Comparison of ENCODE assay signal across 1 cellular context in the genomic region with DNA sequence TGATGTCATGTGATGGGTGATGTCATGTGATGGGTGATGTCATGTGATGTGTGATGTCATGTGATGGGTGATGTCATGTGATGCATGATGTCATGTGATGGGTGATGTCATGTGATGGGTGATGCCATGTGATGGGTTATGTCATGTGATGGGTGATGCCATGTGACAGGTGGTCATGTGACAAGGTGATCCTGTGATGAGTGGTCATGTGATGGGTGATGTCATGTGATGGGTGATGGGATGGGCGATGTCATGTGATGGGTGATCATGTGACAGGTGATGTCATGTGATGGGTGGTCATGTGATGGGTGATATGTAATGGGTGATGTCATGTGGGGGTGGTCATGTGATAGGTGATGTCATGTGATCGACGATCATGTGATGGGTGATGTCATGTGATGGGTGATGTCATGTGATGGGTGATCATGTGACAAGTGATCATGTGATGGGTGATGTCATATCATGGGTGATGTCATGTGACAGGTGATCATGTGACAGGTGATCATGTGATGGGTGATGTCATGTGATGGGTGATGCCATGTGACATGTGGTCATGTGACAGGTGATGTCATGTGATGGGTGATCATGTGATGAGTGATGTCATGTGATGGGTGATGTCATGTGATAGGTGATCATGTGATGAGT.
TF ChIP-seq lines count a peak whose summit lies in the region.

No MANE protein-coding gene starts in this region.

TF ChIP-seq in HepG2, 621 proteins besides CTCF, POLR2A, EP300 and RAD21:
- TF ChIP-seq ZHX2 (IDR thresholded peaks at IDR 0.05; ENCODE audit: low read depth) (no peak), ZHX2 (CRISPR knock-in tag; IDR thresholded peaks at IDR 0.05; ENCODE audit: borderline replicate concordance) (no peak), NONO (IDR thresholded peaks at IDR 0.05) (0 out of 2 replicates have a peak, but pooled peaks have one; percentile 32), NONO (CRISPR knock-in tag; conservative IDR thresholded peaks at IDR 0.05) (no peak), ATM (IDR thresholded peaks at IDR 0.05; ENCODE audit: borderline replicate concordance) (peak; percentile 14; the same call in 1 of the 2 replicates), LCORL (IDR thresholded peaks at IDR 0.05) (peak; percentile 83), LCORL (CRISPR knock-in tag; IDR thresholded peaks at IDR 0.05) (no peak), ZBTB8A (CRISPR knock-in tag; IDR thresholded peaks at IDR 0.05; ENCODE audit: borderline replicate concordance, low read depth) (no peak), ZBTB3 (CRISPR knock-in tag; IDR thresholded peaks at IDR 0.05; ENCODE audit: borderline replicate concordance, low read depth) (no peak), FOXK2 (IDR thresholded peaks at IDR 0.05) (0 out of 2 replicates have a peak, but pooled peaks have one; percentile 46), PHF20 (CRISPR knock-in tag; IDR thresholded peaks at IDR 0.05) (peak; percentile 16; the same call in 1 of the 2 replicates), DPF2 (CRISPR knock-in tag; IDR thresholded peaks at IDR 0.05; ENCODE audit: borderline replicate concordance, low read depth) (no peak), AGO2 (optimal IDR thresholded peaks at IDR 0.05; ENCODE audit: low read depth, low read length) (no peak), ZNF253 (CRISPR knock-in tag; IDR thresholded peaks at IDR 0.05; ENCODE audit: borderline replicate concordance) (no peak; the same call in 1 of the 2 replicates), ZNF431 (CRISPR knock-in tag; IDR thresholded peaks at IDR 0.05; ENCODE audit: borderline replicate concordance, low read depth) (peak; percentile 22; the same call in 1 of the 2 replicates), NBN (conservative IDR thresholded peaks at IDR 0.05) (peak; percentile 90; the same call in 1 of the 2 replicates), POGZ (CRISPR knock-in tag; IDR thresholded peaks at IDR 0.05) (peak; percentile 17; the same call in 1 of the 2 replicates), CREM (IDR thresholded peaks at IDR 0.05) (peak; percentile 42; the same call in 1 of the 2 replicates), CREM (CRISPR knock-in tag; IDR thresholded peaks at IDR 0.05) (no peak), ELF4 (CRISPR knock-in tag; IDR thresholded peaks at IDR 0.05; ENCODE audit: borderline replicate concordance) (no peak), HNRNPH1 (optimal IDR thresholded peaks at IDR 0.05; ENCODE audit: low read depth, low read length) (no peak), FOSL1 (CRISPR knock-in tag; IDR thresholded peaks at IDR 0.05; ENCODE audit: borderline replicate concordance) (no peak), NFRKB (IDR thresholded peaks at IDR 0.05) (peak; percentile 5; the same call in 1 of the 2 replicates), TBL1XR1 (IDR thresholded peaks at IDR 0.05; ENCODE audit: borderline replicate concordance, low read length, partially characterized antibody) (peak; percentile 25), MNT (IDR thresholded peaks at IDR 0.05) (peak; percentile 99), ZBTB21 (CRISPR knock-in tag; IDR thresholded peaks at IDR 0.05) (peak; percentile 45; the same call in 1 of the 2 replicates), IKZF1 (IDR thresholded peaks at IDR 0.05) (peak; percentile 75; the same call in 1 of the 2 replicates), TERF1 (CRISPR knock-in tag; IDR thresholded peaks at IDR 0.05) (no peak), SIX1 (CRISPR knock-in tag; IDR thresholded peaks at IDR 0.05; ENCODE audit: borderline replicate concordance) (no peak), ZMYM4 (CRISPR knock-in tag; IDR thresholded peaks at IDR 0.05) (peak; percentile 44; the same call in 1 of the 2 replicates), ATF1 (CRISPR knock-in tag; IDR thresholded peaks at IDR 0.05) (peak; percentile 43; the same call in 1 of the 2 replicates), FOXJ3 (CRISPR knock-in tag; IDR thresholded peaks at IDR 0.05; ENCODE audit: borderline replicate concordance) (no peak), FOXA1 (IDR thresholded peaks at IDR 0.05) (peak; percentile 4; the same call in 1 of the 2 replicates), FOXA1 (CRISPR knock-in tag; IDR thresholded peaks at IDR 0.05) (no peak), SKI (IDR thresholded peaks at IDR 0.05; ENCODE audit: partially characterized antibody) (no peak), ZNF652 (CRISPR knock-in tag; IDR thresholded peaks at IDR 0.05; ENCODE audit: borderline replicate concordance, low read depth) (no peak), NFIC (IDR thresholded peaks at IDR 0.05; ENCODE audit: low read length) (peak; percentile 85; the same call in 1 of the 2 replicates), ZMYM2 (CRISPR knock-in tag; IDR thresholded peaks at IDR 0.05) (peak; percentile 55; the same call in 1 of the 2 replicates), GATAD1 (CRISPR knock-in tag; IDR thresholded peaks at IDR 0.05) (peak; percentile 66; the same call in 1 of the 2 replicates), ATF7 (IDR thresholded peaks at IDR 0.05) (peak; percentile 100), ATF7 (CRISPR knock-in tag; IDR thresholded peaks at IDR 0.05) (no peak), CBX1 (IDR thresholded peaks at IDR 0.05; ENCODE audit: low read depth) (peak; percentile 7), JUND (CRISPR knock-in tag; IDR thresholded peaks at IDR 0.05) (0 out of 2 replicates have a peak, but pooled peaks have one; percentile 14), CREB1 (IDR thresholded peaks at IDR 0.05) (peak; percentile 98), CREB1 (CRISPR knock-in tag; IDR thresholded peaks at IDR 0.05) (peak; percentile 72), RAD51 (IDR thresholded peaks at IDR 0.05; ENCODE audit: borderline replicate concordance) (peak; percentile 99), CHD4 (IDR thresholded peaks at IDR 0.05; ENCODE audit: borderline replicate concordance, low read length) (peak; percentile 100), NFYC (CRISPR knock-in tag; IDR thresholded peaks at IDR 0.05) (no peak)
- TF ChIP-seq, protein P1, sequence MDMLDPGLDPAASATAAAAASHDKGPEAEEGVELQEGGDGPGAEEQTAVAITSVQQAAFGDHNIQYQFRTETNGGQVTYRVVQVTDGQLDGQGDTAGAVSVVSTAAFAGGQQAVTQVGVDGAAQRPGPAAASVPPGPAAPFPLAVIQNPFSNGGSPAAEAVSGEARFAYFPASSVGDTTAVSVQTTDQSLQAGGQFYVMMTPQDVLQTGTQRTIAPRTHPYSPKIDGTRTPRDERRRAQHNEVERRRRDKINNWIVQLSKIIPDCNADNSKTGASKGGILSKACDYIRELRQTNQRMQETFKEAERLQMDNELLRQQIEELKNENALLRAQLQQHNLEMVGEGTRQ (IDR thresholded peaks at IDR 0.05; ENCODE audit: low read depth, low read length), result peak; percentile 89
- TF ChIP-seq, protein P1 (CRISPR knock-in tag; IDR thresholded peaks at IDR 0.05; ENCODE audit: borderline replicate concordance), result no peak
- TF ChIP-seq, protein P2, sequence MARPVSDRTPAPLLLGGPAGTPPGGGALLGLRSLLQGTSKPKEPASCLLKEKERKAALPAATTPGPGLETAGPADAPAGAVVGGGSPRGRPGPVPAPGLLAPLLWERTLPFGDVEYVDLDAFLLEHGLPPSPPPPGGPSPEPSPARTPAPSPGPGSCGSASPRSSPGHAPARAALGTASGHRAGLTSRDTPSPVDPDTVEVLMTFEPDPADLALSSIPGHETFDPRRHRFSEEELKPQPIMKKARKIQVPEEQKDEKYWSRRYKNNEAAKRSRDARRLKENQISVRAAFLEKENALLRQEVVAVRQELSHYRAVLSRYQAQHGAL (CRISPR knock-in tag; IDR thresholded peaks at IDR 0.05; ENCODE audit: not compliant biosample characterization), result no peak
- TF ChIP-seq, protein P3, sequence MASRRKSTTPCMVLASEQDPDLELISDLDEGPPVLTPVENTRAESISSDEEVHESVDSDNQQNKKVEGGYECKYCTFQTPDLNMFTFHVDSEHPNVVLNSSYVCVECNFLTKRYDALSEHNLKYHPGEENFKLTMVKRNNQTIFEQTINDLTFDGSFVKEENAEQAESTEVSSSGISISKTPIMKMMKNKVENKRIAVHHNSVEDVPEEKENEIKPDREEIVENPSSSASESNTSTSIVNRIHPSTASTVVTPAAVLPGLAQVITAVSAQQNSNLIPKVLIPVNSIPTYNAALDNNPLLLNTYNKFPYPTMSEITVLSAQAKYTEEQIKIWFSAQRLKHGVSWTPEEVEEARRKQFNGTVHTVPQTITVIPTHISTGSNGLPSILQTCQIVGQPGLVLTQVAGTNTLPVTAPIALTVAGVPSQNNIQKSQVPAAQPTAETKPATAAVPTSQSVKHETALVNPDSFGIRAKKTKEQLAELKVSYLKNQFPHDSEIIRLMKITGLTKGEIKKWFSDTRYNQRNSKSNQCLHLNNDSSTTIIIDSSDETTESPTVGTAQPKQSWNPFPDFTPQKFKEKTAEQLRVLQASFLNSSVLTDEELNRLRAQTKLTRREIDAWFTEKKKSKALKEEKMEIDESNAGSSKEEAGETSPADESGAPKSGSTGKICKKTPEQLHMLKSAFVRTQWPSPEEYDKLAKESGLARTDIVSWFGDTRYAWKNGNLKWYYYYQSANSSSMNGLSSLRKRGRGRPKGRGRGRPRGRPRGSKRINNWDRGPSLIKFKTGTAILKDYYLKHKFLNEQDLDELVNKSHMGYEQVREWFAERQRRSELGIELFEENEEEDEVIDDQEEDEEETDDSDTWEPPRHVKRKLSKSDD (CRISPR knock-in tag; IDR thresholded peaks at IDR 0.05; ENCODE audit: low read depth), result no peak
- TF ChIP-seq, protein P4, sequence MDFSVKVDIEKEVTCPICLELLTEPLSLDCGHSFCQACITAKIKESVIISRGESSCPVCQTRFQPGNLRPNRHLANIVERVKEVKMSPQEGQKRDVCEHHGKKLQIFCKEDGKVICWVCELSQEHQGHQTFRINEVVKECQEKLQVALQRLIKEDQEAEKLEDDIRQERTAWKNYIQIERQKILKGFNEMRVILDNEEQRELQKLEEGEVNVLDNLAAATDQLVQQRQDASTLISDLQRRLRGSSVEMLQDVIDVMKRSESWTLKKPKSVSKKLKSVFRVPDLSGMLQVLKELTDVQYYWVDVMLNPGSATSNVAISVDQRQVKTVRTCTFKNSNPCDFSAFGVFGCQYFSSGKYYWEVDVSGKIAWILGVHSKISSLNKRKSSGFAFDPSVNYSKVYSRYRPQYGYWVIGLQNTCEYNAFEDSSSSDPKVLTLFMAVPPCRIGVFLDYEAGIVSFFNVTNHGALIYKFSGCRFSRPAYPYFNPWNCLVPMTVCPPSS (IDR thresholded peaks at IDR 0.05), result peak; percentile 86
